34 cellular contexts compared by ENCODE assay signal in genomic region chr10:114931072-114931679, GRCh38.
"Had no signal": no experiment of that assay in that cellular context is flagged by ENCODE, and none has a peak within 500 bp of the region (broad histone marks: within the 10 kb centered on the region; RNA-seq: fewer than 3 reads in every experiment).

No MANE protein-coding gene starts in this region.

- DNase-seq: activated B cell treated with CpG ODN at 0.5 μM for 24 hours; activated CD4-positive, alpha-beta memory T cell treated with anti-CD3 and anti-CD28 coated beads for 36 hours; activated CD4-positive, alpha-beta T cell treated with anti-CD3 and anti-CD28 coated beads for 4 hours; activated CD4-positive, alpha-beta T cell treated with anti-CD3 and anti-CD28 coated beads, Interleukin-2, amount 50 U/mL, for 1 hour; activated CD4-positive, CD25-positive, alpha-beta regulatory T cell treated with anti-CD3 and anti-CD28 coated beads, Interleukin-2, amount 50 U/mL, for 72 hours; activated CD8-positive, alpha-beta memory T cell treated with anti-CD3 and anti-CD28 coated beads, Interleukin-2, amount 50 U/mL, for 4 hours; activated effector memory CD4-positive, alpha-beta T cell treated with Interleukin-2 at 50 U/mL for 16 hours; activated naive CD4-positive, alpha-beta T cell treated with anti-CD3 and anti-CD28 coated beads, Interleukin-2, amount 10 ng/mL, durations not matched to agents 7 days and 5 days; activated naive CD8-positive, alpha-beta T cell treated with anti-CD3 and anti-CD28 coated beads, Interleukin-2, amount 50 U/mL, for 24 hours; activated T-cell treated with anti-CD3 and anti-CD28 coated beads for 4 hours; activated T-cell treated with anti-CD3 and anti-CD28 coated beads, Interleukin-2, amount 50 U/mL, for 4 hours; anterior cingulate cortex; central memory CD4-positive, alpha-beta T cell; Kasumi-1; KG1; NCI-H1105; NCI-H1417 treated with DMSO at 0.1 percent for 48 hours; NCI-H1694; NCI-H1930; NCI-H2081 treated with DMSO at 0.1 percent for 48 hours; NCI-H226; NCI-H446 treated with DMSO at 0.1 percent for 48 hours; NCI-H524; PC-9; Right ventricle myocardium superior; SW 1271; T-helper 1 cell; T-helper 2 cell; T-helper 9 cell had no signal

- H3K4me3 Mint-ChIP-seq: activated B cell treated with CpG ODN at 0.5 μM for 24 hours; activated CD4-positive, alpha-beta memory T cell treated with anti-CD3 and anti-CD28 coated beads for 36 hours; activated naive CD4-positive, alpha-beta T cell treated with anti-CD3 and anti-CD28 coated beads, Interleukin-2, amount 10 ng/mL, durations not matched to agents 7 days and 5 days; activated naive CD8-positive, alpha-beta T cell; activated naive CD8-positive, alpha-beta T cell treated with anti-CD3 and anti-CD28 coated beads, Interleukin-2, amount 50 U/mL, for 24 hours; activated T-cell treated with anti-CD3 and anti-CD28 coated beads, Interleukin-2, amount 50 U/mL, for 4 hours; activated T-helper 1 cell treated with anti-CD3 and anti-CD28 coated beads, Interleukin-12 subunit alpha, Interleukin-12 subunit beta, Interleukin-2, Interleukin-4 antibody, amounts not matched to agents 30 ng/mL and 10 ng/mL and 1 ng/mL, durations not matched to agents 14 hours and 24 hours and 36 hours; brain had no signal

- H3K4me1 Mint-ChIP-seq: activated naive CD4-positive, alpha-beta T cell treated with anti-CD3 and anti-CD28 coated beads, Interleukin-2, amount 10 ng/mL, durations not matched to agents 7 days and 5 days; brain had no signal

- H3K27ac ChIP-seq: PC-9, VCaP had no signal

- H3K9me3 Mint-ChIP-seq: activated CD4-positive, alpha-beta memory T cell treated with anti-CD3 and anti-CD28 coated beads for 36 hours; brain had no signal

- H3K4me3 ChIP-seq: PC-9 had no signal

- FAIRE-seq: RCC 7860 had no signal

- H3K27ac Mint-ChIP-seq: activated B cell treated with CpG ODN at 0.5 μM for 24 hours; activated CD4-positive, alpha-beta memory T cell treated with anti-CD3 and anti-CD28 coated beads for 36 hours; activated naive CD4-positive, alpha-beta T cell treated with anti-CD3 and anti-CD28 coated beads, Interleukin-2, amount 10 ng/mL, durations not matched to agents 7 days and 5 days; activated naive CD8-positive, alpha-beta T cell; activated naive CD8-positive, alpha-beta T cell treated with anti-CD3 and anti-CD28 coated beads, Interleukin-2, amount 50 U/mL, for 24 hours; activated T-helper 1 cell treated with anti-CD3 and anti-CD28 coated beads, Interleukin-12 subunit alpha, Interleukin-12 subunit beta, Interleukin-2, Interleukin-4 antibody, amounts not matched to agents 30 ng/mL and 10 ng/mL and 1 ng/mL, durations not matched to agents 14 hours and 24 hours and 36 hours; brain had no signal

- H3K36me3 Mint-ChIP-seq: activated CD4-positive, alpha-beta memory T cell treated with anti-CD3 and anti-CD28 coated beads for 36 hours; activated naive CD4-positive, alpha-beta T cell treated with anti-CD3 and anti-CD28 coated beads, Interleukin-2, amount 10 ng/mL, durations not matched to agents 7 days and 5 days; activated naive CD8-positive, alpha-beta T cell; brain had no signal

- ATAC-seq: activated naive CD8-positive, alpha-beta T cell treated with anti-CD3 and anti-CD28 coated beads, Interleukin-2, amount 50 U/mL, for 24 hours; activated T-cell treated with anti-CD3 and anti-CD28 coated beads, Interleukin-2, amount 50 U/mL, for 4 hours had no signal
